9 cellular contexts compared by ENCODE assay signal in genomic region chr3:39216176-39216790, GRCh38. TPM values are rescaled to one million over a fixed set of nuclear protein-coding genes. Genes with fewer than 3 reads are reported as not detected.
A peak's percentile ranks its signal among the peaks of the same experiment; 100 is the strongest.
DNase-seq lines count a peak whose midpoint lies in the region; ATAC-seq lines count a peak whose summit lies in the region.
"Had no signal": no experiment of that assay in that cellular context is flagged by ENCODE, and none has a peak within 500 bp of the region (broad histone marks: within the 10 kb centered on the region; RNA-seq: fewer than 3 reads in every experiment).

No MANE protein-coding gene starts in this region.

- no peak overlapping the region for H3K4me3 ChIP-seq in GM23248
- H3K4me3 ChIP-seq: SK-N-MC had no signal

- H3K27ac ChIP-seq in GM23248: no peak overlapping the region
- H3K27ac ChIP-seq: SK-N-MC had no signal

- H3K9ac ChIP-seq in GM23248: no peak overlapping the region

- in situ Hi-C loops in GM23248 (cut with MboI): no loop called here

- no peaks in the 10 kb centered on the region for H4K20me1 ChIP-seq in GM23248 (ENCODE audit: insufficient read depth)

- no peaks in the 10 kb centered on the region for H3K36me3 ChIP-seq in GM23248 (ENCODE audit: low read depth)

- WGBS in GM23248 (ENCODE audit: low coverage in 1 of 2, low lambda C conversion rate in 2 of 2, missing lambda C conversion rate in 2 of 2), 2 experiments: 69 to 71% methylated on average over 2 of the region's 2 CpGs

- no peaks in the 10 kb centered on the region for H3K9me3 ChIP-seq in GM23248 (ENCODE audit: low read depth)

- no peaks in the 10 kb centered on the region for H3K79me2 ChIP-seq in GM23248 (ENCODE audit: insufficient read depth)

- no peaks in the 10 kb centered on the region for H3K4me1 ChIP-seq in GM23248 (ENCODE audit: insufficient read depth)

- ATAC-seq in GM19328 (IDR thresholded peaks at IDR 0.05; ENCODE audit: unreplicated experiment): peak; percentile 91
- peak; percentile 97 for ATAC-seq in HG03108 (IDR thresholded peaks at IDR 0.05; ENCODE audit: unreplicated experiment)

- DNase-seq in DMS79 (lab: John Stamatoyannopoulos, UW): peak; percentile 21
- DNase-seq in SIG-M5 treated with dmso at 0.1 percent for 504 hours (lab: John Stamatoyannopoulos, UW; ENCODE audit: unreplicated experiment): peak; percentile 95
- no peak for DNase-seq in kidney glomerular epithelial cell (lab: John Stamatoyannopoulos, UW)
- no peak for DNase-seq in GM23248
- no peak for DNase-seq in stimulated activated CD4-positive, alpha-beta T cell treated with anti-CD3 and anti-CD28 coated beads, Interleukin-4, amount 100 ng/mL, for 24 hours
- DNase-seq in NCI-H2107 (lab: John Stamatoyannopoulos, UW): no peak

- peaks cover 18% of the 10 kb centered on the region for H3K27me3 ChIP-seq in GM23248 (replicated peaks; ENCODE audit: insufficient read depth)

- no peak overlapping the region for H2AFZ ChIP-seq in GM23248

- no peak overlapping the region for H3K4me2 ChIP-seq in GM23248 (ENCODE audit: unreplicated experiment)

- no peaks in the 10 kb centered on the region for H3K9me2 ChIP-seq in GM23248 (ENCODE audit: insufficient read depth)

- H3F3A ChIP-seq in GM23248 (ENCODE audit: insufficient read depth): no peaks in the 10 kb centered on the region

RNA-seq across cellular contexts. Expression of gene XIRP1, which starts 23.9 kb away (rescaled TPM):
- not detected in 2 replicates for total RNA-seq in GM23248 (2014; rRNA removed; shearing (Covaris generic))
- polyA plus RNA-seq in GM23248 (2016; fragmentation: Nextera tagmentation; extraction: Ambion mirVana): not detected in 2 replicates

Comparison
In these comparisons a context has a peak if more than half of its experiments do, and no peak if none do; other contexts are left out.
1. DNase-seq: peak in DMS79 (single experiment) and SIG-M5 treated with dmso at 0.1 percent for 504 hours (single experiment); none in kidney glomerular epithelial cell (single experiment), GM23248 (single experiment), stimulated activated CD4-positive, alpha-beta T cell treated with anti-CD3 and anti-CD28 coated beads, Interleukin-4, amount 100 ng/mL, for 24 hours (single experiment) and NCI-H2107 (single experiment).